ENCODE assay signal across 9 cellular contexts in the genomic region with DNA sequence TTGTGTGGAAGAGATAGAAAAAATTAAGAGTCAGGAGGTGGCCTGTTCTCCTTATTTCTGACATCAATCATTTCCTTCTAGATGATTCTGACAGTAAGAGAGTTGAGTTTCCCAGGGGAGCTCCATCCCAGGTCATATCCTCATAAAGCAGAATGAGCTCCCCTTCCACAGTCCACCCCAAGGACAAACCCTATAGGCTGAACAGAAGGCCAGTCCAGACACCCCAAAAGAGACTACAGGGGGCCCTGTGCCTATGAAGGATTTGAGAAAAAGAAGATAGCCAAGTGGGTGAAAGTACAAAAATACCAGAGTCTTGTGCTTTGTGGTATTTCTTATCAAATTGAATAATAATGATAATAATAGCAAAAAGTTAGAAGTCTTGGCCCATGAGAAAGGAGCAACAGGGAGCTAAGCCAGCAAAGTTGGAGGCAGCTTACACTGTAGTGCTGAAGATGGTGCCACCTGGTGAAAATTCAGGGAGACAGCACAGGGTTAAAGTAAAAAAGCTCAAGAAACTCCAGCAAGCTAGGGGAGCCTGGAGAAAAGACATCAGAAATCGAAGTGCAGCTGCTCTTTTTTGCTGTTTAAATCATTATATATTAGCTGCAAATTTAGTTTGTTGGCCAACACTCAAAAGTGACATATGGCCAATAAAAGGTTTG. TPM values are rescaled to one million over a fixed set of nuclear protein-coding genes. Genes with fewer than 3 reads are reported as not detected.
DNase-seq lines count a peak whose midpoint lies in the region; ATAC-seq and TF ChIP-seq lines count a peak whose summit lies in the region.
"Had no signal": no experiment of that assay in that cellular context is flagged by ENCODE, and none has a peak within 500 bp of the region (broad histone marks: within the 10 kb centered on the region; RNA-seq: fewer than 3 reads in every experiment).

No MANE protein-coding gene starts in this region.

- ATAC-seq in HG03571 (IDR thresholded peaks at IDR 0.05; ENCODE audit: unreplicated experiment): no peak
- ATAC-seq: body of pancreas had no signal

- TF ChIP-seq CTCF in BJ (IDR thresholded peaks at IDR 0.05; ENCODE audit: insufficient read depth, low read depth, low read length) (peak; percentile 41), fibroblast of mammary gland (conservative IDR thresholded peaks at IDR 0.05; ENCODE audit: control insufficient read depth, insufficient read depth, low read depth, low read length) (peak; percentile 44), dorsolateral prefrontal cortex (IDR thresholded peaks at IDR 0.05 in 54 of 56, conservative IDR thresholded peaks at IDR 0.05 in 2 of 56; ENCODE audit: low read depth in 1 of 56, partially characterized antibody in 56 of 56) (peak in 11 of 56 donors; percentile 9 to 39 (median 19))

- no peak overlapping the region for H3K4me3 ChIP-seq in BJ (ENCODE audit: low read depth, low read length)
- H3K4me3 ChIP-seq in fibroblast of mammary gland (ENCODE audit: control insufficient read depth, low read depth, low read length): no peak overlapping the region
- no peak overlapping the region for H3K4me3 ChIP-seq in dorsolateral prefrontal cortex
- H3K4me3 ChIP-seq: body of pancreas had no signal

- DNase-seq in BJ (ENCODE audit: low read depth) (no peak), HEK293T (ENCODE audit: extremely low spot score) (peak; percentile 28), NCI-H524 (lab: John Stamatoyannopoulos, UW) (peak; percentile 93 to 98), fibroblast of mammary gland (ENCODE audit: low read depth) (peak; percentile 35), anterior cingulate cortex (lab: John Stamatoyannopoulos, UW) (no peak), dorsolateral prefrontal cortex (no peak), OCI-M2 (lab: John Stamatoyannopoulos, UW; ENCODE audit: unreplicated experiment) (no peak)

- H3K27me3 ChIP-seq in BJ (ENCODE audit: control insufficient read depth, insufficient read depth, low read length) (peaks cover 2% of the 10 kb centered on the region), dorsolateral prefrontal cortex (no peaks in the 10 kb centered on the region)
- H3K27me3 ChIP-seq: body of pancreas had no signal

- no peak overlapping the region for H3K27ac ChIP-seq in dorsolateral prefrontal cortex
- H3K27ac ChIP-seq: body of pancreas had no signal

- intact Hi-C loops in dorsolateral prefrontal cortex (cut with DNase I): no loop called here

- H3K36me3 ChIP-seq in BJ (ENCODE audit: control insufficient read depth, insufficient read depth, low read length): no peaks in the 10 kb centered on the region

- POLR2A ChIA-PET in BJ (lab: Charles Lee) (no interaction called here), HEK293T (lab: Yijun Ruan, JAX) (no interaction called here)

- CTCF ChIA-PET in BJ (lab: Yijun Ruan, JAX) (interaction anchor here (0.7 to 0.9 kb wide), 3 partner anchors 31 to 889 kb away, joined by 3 to 7 read pairs (median 3); no protein-coding TSS in a partner anchor), HEK293T (lab: Yijun Ruan, JAX) (interaction anchor here (0.6 to 1.6 kb wide), 8 partner anchors 11 to 889 kb away, joined by 3 to 10 read pairs (median 4); no protein-coding TSS in a partner anchor)

TF ChIP-seq in HEK293T, 16 proteins besides CTCF, POLR2A, EP300 and RAD21:
- no peak for TF ChIP-seq ARNT (IDR thresholded peaks at IDR 0.05)
- TF ChIP-seq HDGF (IDR thresholded peaks at IDR 0.05; ENCODE audit: borderline replicate concordance): no peak
- TF ChIP-seq TARDBP (IDR thresholded peaks at IDR 0.05): no peak
- no peak for TF ChIP-seq BHLHE40 (IDR thresholded peaks at IDR 0.05; ENCODE audit: borderline replicate concordance)
- TF ChIP-seq LEF1 (IDR thresholded peaks at IDR 0.05; ENCODE audit: borderline replicate concordance): no peak
- no peak for TF ChIP-seq SUZ12 (IDR thresholded peaks at IDR 0.05)
- TF ChIP-seq FOXM1 (IDR thresholded peaks at IDR 0.05; ENCODE audit: borderline replicate concordance): no peak
- no peak for TF ChIP-seq FOXA1 (IDR thresholded peaks at IDR 0.05)
- no peak for TF ChIP-seq FOXK2 (IDR thresholded peaks at IDR 0.05)
- no peak for TF ChIP-seq NFRKB (IDR thresholded peaks at IDR 0.05)
- TF ChIP-seq ZNF384 (IDR thresholded peaks at IDR 0.05): no peak
- TF ChIP-seq L3MBTL2 (conservative IDR thresholded peaks at IDR 0.05): no peak
- no peak for TF ChIP-seq SP1 (IDR thresholded peaks at IDR 0.05)
- TF ChIP-seq ELF4 (IDR thresholded peaks at IDR 0.05): no peak
- no peak for TF ChIP-seq CTBP1 (IDR thresholded peaks at IDR 0.05; ENCODE audit: borderline replicate concordance)
- TF ChIP-seq, protein P1, sequence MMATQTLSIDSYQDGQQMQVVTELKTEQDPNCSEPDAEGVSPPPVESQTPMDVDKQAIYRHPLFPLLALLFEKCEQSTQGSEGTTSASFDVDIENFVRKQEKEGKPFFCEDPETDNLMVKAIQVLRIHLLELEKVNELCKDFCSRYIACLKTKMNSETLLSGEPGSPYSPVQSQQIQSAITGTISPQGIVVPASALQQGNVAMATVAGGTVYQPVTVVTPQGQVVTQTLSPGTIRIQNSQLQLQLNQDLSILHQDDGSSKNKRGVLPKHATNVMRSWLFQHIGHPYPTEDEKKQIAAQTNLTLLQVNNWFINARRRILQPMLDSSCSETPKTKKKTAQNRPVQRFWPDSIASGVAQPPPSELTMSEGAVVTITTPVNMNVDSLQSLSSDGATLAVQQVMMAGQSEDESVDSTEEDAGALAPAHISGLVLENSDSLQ (IDR thresholded peaks at IDR 0.05): no peak

RNA-seq across cellular contexts. Expression of gene SLC24A5, which starts 35.9 kb away (rescaled TPM):
- polyA plus RNA-seq in BJ (2011; rRNA removed): not detected in 2 replicates
- polyA minus RNA-seq in BJ (2011; rRNA and poly(A)+ RNA removed): not detected in 2 replicates
- total RNA-seq in dorsolateral prefrontal cortex: under 1 TPM in 4 of 120 experiments, not detected in 116; 0.19 to 0.61 (median 0.26) TPM
- total RNA-seq: body of pancreas had no signal

Comparison
In these comparisons a context has a peak if more than half of its experiments do, and no peak if none do; other contexts are left out.
1. DNase-seq: peak in HEK293T (single experiment), NCI-H524 (2 of 2) and fibroblast of mammary gland (single experiment); none in BJ (single experiment), anterior cingulate cortex (0 of 58), dorsolateral prefrontal cortex (0 of 10) and OCI-M2 (single experiment).